Comparison of ENCODE assay signal across 23 cellular contexts in genomic region chrX:1307626-1308340, GRCh38. TPM values are rescaled to one million over a fixed set of nuclear protein-coding genes. Genes with fewer than 3 reads are reported as not detected.
DNase-seq lines count a peak whose midpoint lies in the region; ATAC-seq, FAIRE-seq and TF ChIP-seq lines count a peak whose summit lies in the region.
"Had no signal": no experiment of that assay in that cellular context is flagged by ENCODE, and none has a peak within 500 bp of the region (broad histone marks: within the 10 kb centered on the region; RNA-seq: fewer than 3 reads in every experiment).

No MANE protein-coding gene starts in this region.

- no peaks in the 10 kb centered on the region for H3K36me3 Mint-ChIP-seq in activated B cell treated with CpG ODN at 0.5 μM for 24 hours (ENCODE audit: low read depth)
- peaks cover 8% of the 10 kb centered on the region for H3K36me3 Mint-ChIP-seq in memory B cell

- no peak for TF ChIP-seq POLR2A in A549 (IDR thresholded peaks at IDR 0.05; ENCODE audit: low read length)

- no peaks in the 10 kb centered on the region for H3K4me1 Mint-ChIP-seq in activated B cell treated with CpG ODN at 0.5 μM for 24 hours
- H3K4me1 Mint-ChIP-seq in memory B cell = no peaks in the 10 kb centered on the region

- CTCF ChIA-PET in A549 (lab: Yijun Ruan, JAX) = no interaction called here
- CTCF ChIA-PET in activated B cell treated with CpG ODN at 0.5 μM for 24 hours (lab: Charles Lee) = no interaction called here

- H3K9me3 ChIP-seq in A549 = no peaks in the 10 kb centered on the region
- H3K9me3 ChIP-seq: BE2C, HAP-1 had no signal

- H3K27ac Mint-ChIP-seq in activated B cell treated with CpG ODN at 0.5 μM for 24 hours = peak overlapping the region; percentile 50
- peak overlapping the region; percentile 17 for H3K27ac Mint-ChIP-seq in memory B cell

- H3K4me3 Mint-ChIP-seq in activated B cell treated with CpG ODN at 0.5 μM for 24 hours = no peak overlapping the region
- H3K4me3 Mint-ChIP-seq in memory B cell = no peak overlapping the region
- H3K4me3 Mint-ChIP-seq: CD4-positive, alpha-beta memory T cell had no signal

- H3K27me3 Mint-ChIP-seq in activated B cell treated with CpG ODN at 0.5 μM for 24 hours (no peaks in the 10 kb centered on the region), memory B cell (peaks cover 16% of the 10 kb centered on the region)

- no peak overlapping the region for H3K27ac ChIP-seq in A549
- H3K27ac ChIP-seq: 22Rv1 had no signal

- 78% methylated on average over 10 of the region's 10 CpGs for WGBS in A549 (ENCODE audit: missing lambda C conversion rate)

- FAIRE-seq in A549 (lab: Jason Lieb, UNC) = no peak
- FAIRE-seq: D721Med had no signal

- H3K4me2 ChIP-seq in A549 = no peak overlapping the region

- no peak for DNase-seq in activated CD4-positive, CD25-positive, alpha-beta regulatory T cell (lab: John Stamatoyannopoulos, UW)
- DNase-seq in A549 (ENCODE audit: low read depth in 1 of 2, low spot score in 1 of 2) = no peak
- DNase-seq in activated B cell treated with CpG ODN at 0.5 μM for 24 hours = no peak
- no peak for DNase-seq in memory B cell (ENCODE audit: low spot score in 2 of 2)
- no peak for DNase-seq in D341Med (ENCODE audit: low spot score)
- DNase-seq in medulla oblongata (ENCODE audit: extremely low spot score) = no peak
- DNase-seq: BE2C; CD4-positive, alpha-beta memory T cell; DMS79; MV-4-11; NCI-H1417; NCI-H2029; NCI-H2171 treated with DMSO at 0.1 percent for 48 hours; NCI-H446 treated with DMSO at 0.1 percent for 48 hours; NK-92 treated with Interleukin-12 subunit alpha and Interleukin-12 subunit beta, amount 100 ng/mL, for 24 hours; SIG-M5 had no signal

- H3K4me3 ChIP-seq in A549 = no peak overlapping the region
- H3K4me3 ChIP-seq: HAP-1 had no signal

- peaks cover 2% of the 10 kb centered on the region for H3K9me3 Mint-ChIP-seq in activated B cell treated with CpG ODN at 0.5 μM for 24 hours
- peaks cover 10% of the 10 kb centered on the region for H3K9me3 Mint-ChIP-seq in memory B cell

- peak; percentile 32 to 45 for ATAC-seq in activated CD4-positive, CD25-positive, alpha-beta regulatory T cell treated with anti-CD3 and anti-CD28 coated beads, Interleukin-2, amount 50 U/mL, for 24 hours
- no peak for ATAC-seq in A549
- no peak for ATAC-seq in activated B cell treated with CpG ODN at 0.5 μM for 24 hours (ENCODE audit: low read depth)
- ATAC-seq in memory B cell (ENCODE audit: low read depth) = no peak
- no peak for ATAC-seq in GM18907 (IDR thresholded peaks at IDR 0.05; ENCODE audit: unreplicated experiment)

- POLR2A ChIA-PET in A549 (lab: Yijun Ruan, JAX) = no interaction called here
- POLR2A ChIA-PET in activated B cell treated with CpG ODN at 0.5 μM for 24 hours (lab: Charles Lee) = no interaction called here

- TF ChIP-seq EP300 in A549 (IDR thresholded peaks at IDR 0.05) = no peak

- intact Hi-C loops in activated B cell treated with CpG ODN at 0.5 μM for 24 hours (cut with micrococcal nuclease) = no loop called here

- TF ChIP-seq RAD21 in A549 (conservative IDR thresholded peaks at IDR 0.05 in 1 of 2, IDR thresholded peaks at IDR 0.05 in 1 of 2) = no peak

- no peaks in the 10 kb centered on the region for H3K4me1 ChIP-seq in A549
- H3K4me1 ChIP-seq: BE2C, HAP-1 had no signal

- no peak for TF ChIP-seq CTCF in A549 (IDR thresholded peaks at IDR 0.05)
- TF ChIP-seq CTCF in activated B cell treated with CpG ODN at 0.5 μM for 24 hours (IDR thresholded peaks at IDR 0.05) = no peak

TF ChIP-seq in A549, 52 proteins besides CTCF, POLR2A, EP300 and RAD21:
- peak; percentile 49 for TF ChIP-seq NFE2L2 (conservative IDR thresholded peaks at IDR 0.05; ENCODE audit: low read length)
- TF ChIP-seq HOXB13 (CRISPR knock-in tag; IDR thresholded peaks at IDR 0.05; ENCODE audit: low read depth) = no peak

RNA-seq across cellular contexts. Expression of gene IL3RA, which starts 28.8 kb away (rescaled TPM):
- polyA plus RNA-seq in A549 (2011; rRNA removed) (0.28 and 0.31 TPM in 2 replicates), A549 (2017; fragmentation: RNase III; extraction: RNeasy Plus Mini Kit Qiagen cat#74134 plus additional on column Dnase treatment) (0.05 to 0.12 TPM in 2 of 3 replicates, not detected in the other)
- polyA plus RNA-seq in A549 (2012; cell fraction: cytosol; rRNA removed) = 0.07 and 0.12 TPM in 2 replicates
- polyA plus RNA-seq in A549 (2012; cell fraction: nucleus; rRNA removed) = 0.14 and 0.15 TPM in 2 replicates
- polyA minus RNA-seq in A549 (2011; rRNA and poly(A)+ RNA removed) = 0.19 and 0.50 TPM in 2 replicates
- total RNA-seq in activated B cell treated with CpG ODN at 0.5 μM for 24 hours = 0.53 and 0.66 TPM in 2 replicates
- total RNA-seq: HT1080, OCI-LY7 had no signal

RNA-seq across cellular contexts. Expression of gene CSF2RA, which starts 39.2 kb away (rescaled TPM):
- polyA plus RNA-seq in A549 (2011; rRNA removed) = 6.3 and 6.8 TPM in 2 replicates
- 1.2 and 1.3 TPM in 2 replicates for polyA plus RNA-seq in A549 (2012; cell fraction: cytosol; rRNA removed)
- 1.3 and 2.0 TPM in 2 replicates for polyA plus RNA-seq in A549 (2012; cell fraction: nucleus; rRNA removed)
- polyA plus RNA-seq in A549 (2017; fragmentation: RNase III; extraction: RNeasy Plus Mini Kit Qiagen cat#74134 plus additional on column Dnase treatment) = 3.8 to 4.8 TPM (median 4.4 TPM) in 3 replicates
- 5.7 and 11.0 TPM in 2 replicates for polyA minus RNA-seq in A549 (2011; rRNA and poly(A)+ RNA removed)
- 0.69 TPM in 1 of 2 replicates, not detected in the other for total RNA-seq in activated B cell treated with CpG ODN at 0.5 μM for 24 hours
- total RNA-seq: OCI-LY7 had no signal

Comparison
In these comparisons a context has a peak if more than half of its experiments do, and no peak if none do; other contexts are left out.
1. ATAC-seq: peak in activated CD4-positive, CD25-positive, alpha-beta regulatory T cell treated with anti-CD3 and anti-CD28 coated beads, Interleukin-2, amount 50 U/mL, for 24 hours (2 of 2); none in A549 (0 of 2), activated B cell treated with CpG ODN at 0.5 μM for 24 hours (single experiment), memory B cell (single experiment) and GM18907 (single experiment).